In genomic region chr1:89276690-89277089, GRCh38 we compare ENCODE assay signal across 1 cellular context.
TF ChIP-seq lines count a peak whose summit lies in the region.

No MANE protein-coding gene starts in this region.

TF ChIP-seq in GM23338, 12 proteins besides CTCF, POLR2A, EP300 and RAD21 (continued from another document):
- TF ChIP-seq ZNF462 (CRISPR knock-in tag; IDR thresholded peaks at IDR 0.05): no peak
- TF ChIP-seq NANOG (IDR thresholded peaks at IDR 0.05; ENCODE audit: borderline replicate concordance): no peak
- TF ChIP-seq EZH2phosphoT487 (IDR thresholded peaks at IDR 0.05; ENCODE audit: unreplicated experiment): no peak
